ENCODE assay signal across 15 cellular contexts in genomic region chr16:87229230-87230192, GRCh38.
A peak's percentile ranks its signal among the peaks of the same experiment; 100 is the strongest.
DNase-seq lines count a peak whose midpoint lies in the region; ATAC-seq, FAIRE-seq and TF ChIP-seq lines count a peak whose summit lies in the region.
"Had no signal": no experiment of that assay in that cellular context is flagged by ENCODE, and none has a peak within 500 bp of the region (broad histone marks: within the 10 kb centered on the region; RNA-seq: fewer than 3 reads in every experiment).

No MANE protein-coding gene starts in this region.

- no peaks in the 10 kb centered on the region for H4K20me1 ChIP-seq in IMR-90 (ENCODE audit: insufficient read depth, low read length)

- no peaks in the 10 kb centered on the region for H3K4me1 ChIP-seq in A549
- H3K4me1 ChIP-seq in IMR-90 (ENCODE audit: control insufficient read depth, insufficient read depth, low read length) = peaks cover 5% of the 10 kb centered on the region
- no peaks in the 10 kb centered on the region for H3K4me1 ChIP-seq in naive thymus-derived CD4-positive, alpha-beta T cell (ENCODE audit: control insufficient read depth in 2 of 2, insufficient read depth in 2 of 2, low read length in 2 of 2)
- no peaks in the 10 kb centered on the region for H3K4me1 ChIP-seq in uterus
- H3K4me1 ChIP-seq: Caco-2, HAP-1 had no signal

- H2BK20ac ChIP-seq in IMR-90 (ENCODE audit: low read depth, low read length) = peak overlapping the region; percentile 26; the same call in 1 of the 2 replicates

- dilution Hi-C loops in IMR-90 (cut with HindIII; ENCODE audit: low sequenced_read_pairs, unreplicated experiment) = no loop called here

- H3K27ac ChIP-seq in A549 (no peak overlapping the region), IMR-90 (ENCODE audit: insufficient read depth, low read length) (no peak overlapping the region), brain microvascular endothelial cell (no peak overlapping the region), uterus (no peak overlapping the region)
- no peak overlapping the region for H3K27ac ChIP-seq in naive thymus-derived CD4-positive, alpha-beta T cell (ENCODE audit: low read depth, low read length)
- H3K27ac ChIP-seq: HL-60 had no signal

- no peak overlapping the region for H3K14ac ChIP-seq in IMR-90 (replicated peaks; ENCODE audit: low read depth, low read length)

- H4K8ac ChIP-seq in IMR-90 (ENCODE audit: low read depth in 2 of 2, low read length in 2 of 2) = no peak overlapping the region

- peak overlapping the region in 2 of 3 experiments; percentile 54 to 73 for H3K27ac Mint-ChIP-seq in nephron
- no peak overlapping the region for H3K27ac Mint-ChIP-seq in naive thymus-derived CD4-positive, alpha-beta T cell
- H3K27ac Mint-ChIP-seq: CD14-positive monocyte; CD8-positive, alpha-beta T cell had no signal

- WGBS in A549 (ENCODE audit: missing lambda C conversion rate) = 57% methylated on average over 18 of the region's 18 CpGs
- 96% methylated on average over 4 of the region's 18 CpGs; no CpG with 5 or more reads in 1 of the 2 experiments for whole genome bisulfite sequencing in IMR-90 (ENCODE audit: extremely low coverage in 2 of 2, insufficient read length in 1 of 2), 2 experiments

- no peak for DNase-seq in A549 (ENCODE audit: low read depth in 1 of 2, low spot score in 1 of 2)
- DNase-seq in IMR-90 = no peak
- DNase-seq in brain microvascular endothelial cell = peak; percentile 32
- DNase-seq in naive thymus-derived CD4-positive, alpha-beta T cell = no peak
- no peak for DNase-seq in uterus
- no peak for DNase-seq in COR-L47 (lab: John Stamatoyannopoulos, UW)
- DNase-seq: Caco-2; CD8-positive, alpha-beta T cell; DMS53 had no signal

- H3K9me3 Mint-ChIP-seq in nephron = peaks cover 8% of the 10 kb centered on the region
- H3K9me3 Mint-ChIP-seq in naive thymus-derived CD4-positive, alpha-beta T cell = peaks cover 0 to 3% (median 0%) of the 10 kb centered on the region in 11 donors
- H3K9me3 Mint-ChIP-seq: CD8-positive, alpha-beta T cell had no signal

- no peaks in the 10 kb centered on the region for H3K36me3 ChIP-seq in IMR-90 (ENCODE audit: control insufficient read depth, insufficient read depth, low read length)
- no peaks in the 10 kb centered on the region for H3K36me3 ChIP-seq in brain microvascular endothelial cell (replicated peaks)
- no peaks in the 10 kb centered on the region for H3K36me3 ChIP-seq in naive thymus-derived CD4-positive, alpha-beta T cell (ENCODE audit: control insufficient read depth in 2 of 3, insufficient read depth in 3 of 3, low read length in 3 of 3)
- no peaks in the 10 kb centered on the region for H3K36me3 ChIP-seq in uterus
- H3K36me3 ChIP-seq: HAP-1 had no signal

- BruUV-seq in IMR-90 (replicated peaks; lab: Mats Ljungman, UMichigan) = no TSS peak

- H3K4me3 Mint-ChIP-seq in nephron = no peak overlapping the region
- H3K4me3 Mint-ChIP-seq in naive thymus-derived CD4-positive, alpha-beta T cell = no peak overlapping the region
- H3K4me3 Mint-ChIP-seq: CD14-positive monocyte; CD8-positive, alpha-beta T cell had no signal

- no peaks in the 10 kb centered on the region for H3K79me1 ChIP-seq in IMR-90 (ENCODE audit: low read depth in 1 of 2, low read length in 2 of 2)

- H3K4ac ChIP-seq in IMR-90 (ENCODE audit: low read depth, low read length) = 0 out of 2 replicates have a peak overlapping the region, but pooled peaks have one; percentile 95

- H3K9me3 ChIP-seq in A549 (peaks cover 13% of the 10 kb centered on the region; the same call in 1 of the 3 replicates), IMR-90 (ENCODE audit: control insufficient read depth, insufficient read depth, low read length) (peaks cover 6% of the 10 kb centered on the region), uterus (no peaks in the 10 kb centered on the region)
- no peaks in the 10 kb centered on the region for H3K9me3 ChIP-seq in naive thymus-derived CD4-positive, alpha-beta T cell (ENCODE audit: control insufficient read depth in 2 of 3, low read length in 3 of 3)
- H3K9me3 ChIP-seq: HAP-1 had no signal

- H3K9me1 ChIP-seq in IMR-90 (ENCODE audit: insufficient read depth, low read length) = peaks cover 13% of the 10 kb centered on the region; the same call in 1 of the 2 replicates

- H3K4me1 Mint-ChIP-seq in nephron = peaks cover 5% of the 10 kb centered on the region
- H3K4me1 Mint-ChIP-seq in naive thymus-derived CD4-positive, alpha-beta T cell = no peaks in the 10 kb centered on the region
- H3K4me1 Mint-ChIP-seq: CD14-positive monocyte had no signal

- no peak overlapping the region for H4K5ac ChIP-seq in IMR-90 (ENCODE audit: low read depth, low read length)

- TF ChIP-seq POLR2A in A549 (IDR thresholded peaks at IDR 0.05; ENCODE audit: low read length) (no peak), IMR-90 (IDR thresholded peaks at IDR 0.05; ENCODE audit: low read depth, low read length) (no peak), uterus (IDR thresholded peaks at IDR 0.05) (no peak)

- intact Hi-C loops in IMR-90 (cut with micrococcal nuclease) (no loop called here), uterus (cut with DNase I; ENCODE audit: low total_unique reads) (no loop called here)
- intact Hi-C loops in naive thymus-derived CD4-positive, alpha-beta T cell (cut with micrococcal nuclease) = no loop called here

- H3K9ac ChIP-seq in IMR-90 (ENCODE audit: low read depth, low read length) = no peak overlapping the region

- H3K4me3 ChIP-seq in A549 (no peak overlapping the region), IMR-90 (ENCODE audit: insufficient read depth, low read depth, low read length) (no peak overlapping the region), brain microvascular endothelial cell (ENCODE audit: low read depth, low read length) (no peak overlapping the region), uterus (no peak overlapping the region)
- H3K4me3 ChIP-seq in naive thymus-derived CD4-positive, alpha-beta T cell (ENCODE audit: low read length) = no peak overlapping the region
- H3K4me3 ChIP-seq: HAP-1 had no signal

- H2BK5ac ChIP-seq in IMR-90 (ENCODE audit: low read depth, low read length, poor library complexity, severe bottlenecking) = no peak overlapping the region

- H3K18ac ChIP-seq in IMR-90 (ENCODE audit: low read depth, low read length) = no peak overlapping the region; the same call in 1 of the 2 replicates

- no peaks in the 10 kb centered on the region for H3K36me3 Mint-ChIP-seq in nephron (ENCODE audit: low read depth)
- no peaks in the 10 kb centered on the region for H3K36me3 Mint-ChIP-seq in naive thymus-derived CD4-positive, alpha-beta T cell
- H3K36me3 Mint-ChIP-seq: CD14-positive monocyte; CD8-positive, alpha-beta T cell had no signal

- H3K27me3 ChIP-seq in IMR-90 (ENCODE audit: control insufficient read depth, insufficient read depth, low read length) (peaks cover 2% of the 10 kb centered on the region; the same call in 1 of the 2 replicates), brain microvascular endothelial cell (replicated peaks) (no peaks in the 10 kb centered on the region), uterus (no peaks in the 10 kb centered on the region)
- no peaks in the 10 kb centered on the region for H3K27me3 ChIP-seq in naive thymus-derived CD4-positive, alpha-beta T cell (ENCODE audit: control insufficient read depth in 2 of 2, insufficient read depth in 2 of 2, low read length in 2 of 2)

- H2BK120ac ChIP-seq in IMR-90 (ENCODE audit: low read depth, low read length) = peak overlapping the region; percentile 9; the same call in 1 of the 2 replicates

- peak overlapping the region; percentile 57; the same call in 1 of the 2 replicates for H4K91ac ChIP-seq in IMR-90 (ENCODE audit: insufficient read depth, low read depth, low read length)

- H2BK15ac ChIP-seq in IMR-90 (ENCODE audit: low read depth, low read length) = peak overlapping the region; percentile 71; the same call in 1 of the 3 replicates

- H3K56ac ChIP-seq in IMR-90 (ENCODE audit: extremely low read depth, insufficient read depth, low read length) = no peak overlapping the region

- H3K27me3 Mint-ChIP-seq in nephron (ENCODE audit: low read depth) = peaks cover 16% of the 10 kb centered on the region
- H3K27me3 Mint-ChIP-seq in naive thymus-derived CD4-positive, alpha-beta T cell = peaks cover 0 to 6% (median 5%) of the 10 kb centered on the region in 5 donors

- H3K4me2 ChIP-seq in A549 (no peak overlapping the region), IMR-90 (ENCODE audit: low read depth, low read length) (no peak overlapping the region)

- TF ChIP-seq CTCF in A549 (IDR thresholded peaks at IDR 0.05) (no peak), IMR-90 (conservative IDR thresholded peaks at IDR 0.05; ENCODE audit: low read depth, low read length) (no peak), brain microvascular endothelial cell (IDR thresholded peaks at IDR 0.05; ENCODE audit: low read depth, low read length, missing control alignments) (no peak), nephron (IDR thresholded peaks at IDR 0.05; ENCODE audit: unreplicated experiment in 3 of 3) (no peak), uterus (IDR thresholded peaks at IDR 0.05) (no peak)

- FAIRE-seq in A549 (lab: Jason Lieb, UNC) = no peak
- FAIRE-seq: H1 had no signal

- no peak for ATAC-seq in A549
- no peak for ATAC-seq in IMR-90 (ENCODE audit: low read depth)
- no peak for ATAC-seq in naive thymus-derived CD4-positive, alpha-beta T cell
- ATAC-seq in HG03378 (IDR thresholded peaks at IDR 0.05; ENCODE audit: unreplicated experiment) = no peak
- ATAC-seq: CD8-positive, alpha-beta T cell had no signal

- H2AK5ac ChIP-seq in IMR-90 (ENCODE audit: low read depth, low read length) = peak overlapping the region; percentile 89; the same call in 1 of the 2 replicates

- in situ Hi-C loops in IMR-90 (cut with MboI; ENCODE audit: low sequenced_read_pairs) = no loop called here
- in situ Hi-C loops in brain microvascular endothelial cell (cut with HindIII; ENCODE audit: low pct_ligation_motif_present, low sequenced_read_pairs) = no loop called here

- no peak for TF ChIP-seq EP300 in A549 (IDR thresholded peaks at IDR 0.05)

- H2AK9ac ChIP-seq in IMR-90 (replicated peaks; ENCODE audit: low read depth, low read length, poor library complexity) = no peak overlapping the region

- CTCF ChIA-PET in A549 (lab: Yijun Ruan, JAX) = interaction anchor here (0.6 kb wide), 1 partner anchor 24 kb away, joined by 3 read pairs; no protein-coding TSS in a partner anchor
- CTCF ChIA-PET in IMR-90 (lab: Yijun Ruan, JAX) = interaction anchor here (0.7 kb wide), 1 partner anchor 11 kb away, joined by 3 read pairs; no protein-coding TSS in a partner anchor
- CTCF ChIA-PET in naive thymus-derived CD4-positive, alpha-beta T cell (lab: Charles Lee) = no interaction called here

- POLR2A ChIA-PET in A549 (lab: Yijun Ruan, JAX) = no interaction called here
- POLR2A ChIA-PET in IMR-90 (lab: Charles Lee; ENCODE audit: unreplicated experiment) = no interaction called here
- POLR2A ChIA-PET in naive thymus-derived CD4-positive, alpha-beta T cell (lab: Charles Lee) = no interaction called here

- H3K23ac ChIP-seq in IMR-90 (ENCODE audit: low read depth, low read length) = no peak overlapping the region

- TF ChIP-seq RAD21 in A549 (conservative IDR thresholded peaks at IDR 0.05 in 1 of 2, IDR thresholded peaks at IDR 0.05 in 1 of 2) = no peak
- no peak for TF ChIP-seq RAD21 in IMR-90 (IDR thresholded peaks at IDR 0.05; ENCODE audit: low read length)

- H2AFZ ChIP-seq in IMR-90 (replicated peaks; ENCODE audit: low read length, poor library complexity) = no peak overlapping the region

Comparison
In these comparisons a context has a peak if more than half of its experiments do, and no peak if none do; other contexts are left out.
1. H3K27ac Mint-ChIP-seq: peak in nephron (2 of 3); none in naive thymus-derived CD4-positive, alpha-beta T cell (0 of 9).